In the genomic region with DNA sequence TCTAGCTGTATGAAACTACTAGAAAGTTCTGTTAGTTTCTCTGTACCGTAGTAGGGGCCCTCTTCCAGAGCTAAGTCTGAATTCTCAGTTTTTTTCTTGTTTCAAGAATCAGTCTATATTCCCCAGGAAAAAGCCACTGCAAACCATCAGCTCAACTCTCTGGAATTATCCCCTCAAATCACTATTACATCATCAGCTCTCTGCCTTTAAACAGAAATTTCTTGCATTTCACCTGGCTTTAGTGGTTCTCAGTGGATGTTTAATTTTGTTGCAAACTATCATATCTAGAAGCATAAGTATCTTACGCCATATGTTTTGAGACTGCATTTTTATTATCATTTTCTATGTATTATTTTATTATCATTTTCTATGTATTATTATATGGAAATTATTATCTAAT, we compare ENCODE assay signal across 19 cellular contexts. TPM values are rescaled to one million over a fixed set of nuclear protein-coding genes. Genes with fewer than 3 reads are reported as not detected.
DNase-seq lines count a peak whose midpoint lies in the region; ATAC-seq and TF ChIP-seq lines count a peak whose summit lies in the region.
"Had no signal": no experiment of that assay in that cellular context is flagged by ENCODE, and none has a peak within 500 bp of the region (broad histone marks: within the 10 kb centered on the region; RNA-seq: fewer than 3 reads in every experiment).

No MANE protein-coding gene starts in this region.

- no peak overlapping the region for H2AK5ac ChIP-seq in IMR-90 (ENCODE audit: low read depth, low read length)

- no peak overlapping the region for H4K5ac ChIP-seq in IMR-90 (ENCODE audit: low read depth, low read length)

- no peak overlapping the region for H3K4ac ChIP-seq in IMR-90 (ENCODE audit: low read depth, low read length)

- H3K27ac Mint-ChIP-seq in CD4-positive, alpha-beta memory T cell = peak overlapping the region in 4 of 7 donors; percentile 81 to 91 (median 85)
- H3K27ac Mint-ChIP-seq in WTC11 = 0 out of 2 replicates have a peak overlapping the region, but pooled peaks have one; percentile 4
- peak overlapping the region; percentile 36 for H3K27ac Mint-ChIP-seq in nephron progenitor cell
- H3K27ac Mint-ChIP-seq: B cell, HFFc6 had no signal

- no peak overlapping the region for H3K56ac ChIP-seq in IMR-90 (ENCODE audit: extremely low read depth, insufficient read depth, low read length)

- no peak for ATAC-seq in IMR-90 (ENCODE audit: low read depth)
- ATAC-seq in WTC11 = no peak
- no peak for ATAC-seq in HG03025 (IDR thresholded peaks at IDR 0.05; ENCODE audit: low FRiP score, unreplicated experiment)
- ATAC-seq: HCT116 had no signal

- dilution Hi-C loops in IMR-90 (cut with HindIII; ENCODE audit: low sequenced_read_pairs, unreplicated experiment) = no loop called here

- H2BK20ac ChIP-seq in IMR-90 (ENCODE audit: low read depth, low read length) = no peak overlapping the region

- H3K4me3 ChIP-seq in CD4-positive, alpha-beta memory T cell (ENCODE audit: low read length in 2 of 2) = no peak overlapping the region
- H3K4me3 ChIP-seq in IMR-90 (ENCODE audit: insufficient read depth, low read depth, low read length) (no peak overlapping the region), WERI-Rb-1 (ENCODE audit: low read depth, low read length) (no peak overlapping the region)
- H3K4me3 ChIP-seq: BLaER1 treated with 17β-estradiol and CSF1 and Interleukin-3, amounts not matched to agents 10 nM and 100 nM had no signal

- CTCF ChIA-PET in CD4-positive, alpha-beta memory T cell (lab: Charles Lee; ENCODE audit: partially characterized antibody) = no interaction called here
- CTCF ChIA-PET in IMR-90 (lab: Yijun Ruan, JAX) = interaction anchor here (2.3 kb wide), 1 partner anchor 8 kb away, joined by 11 read pairs; no protein-coding TSS in a partner anchor
- CTCF ChIA-PET in WTC11 (lab: Charles Lee) = no interaction called here

- no peak overlapping the region for H2BK120ac ChIP-seq in IMR-90 (ENCODE audit: low read depth, low read length)

- no peak for DNase-seq in CD4-positive, alpha-beta memory T cell
- no peak for DNase-seq in IMR-90
- no peak for DNase-seq in WTC11 (ENCODE audit: low spot score)
- no peak for DNase-seq in nephron progenitor cell
- no peak for DNase-seq in hepatic stellate cell (ENCODE audit: low spot score)
- DNase-seq in WERI-Rb-1 = no peak
- DNase-seq: 8988T; CD8-positive, alpha-beta memory T cell; COR-L47; DMS153; DMS79 treated with DMSO at 0.1 percent for 48 hours; GF-D8; GOT3; H7; HFFc6 had no signal

- no peaks in the 10 kb centered on the region for H4K20me1 ChIP-seq in IMR-90 (ENCODE audit: insufficient read depth, low read length)
- H4K20me1 ChIP-seq: BLaER1 treated with 17β-estradiol and CSF1 and Interleukin-3, amounts not matched to agents 10 nM and 100 nM had no signal

- H3K18ac ChIP-seq in IMR-90 (ENCODE audit: low read depth, low read length) = no peak overlapping the region

- no peaks in the 10 kb centered on the region for H3K9me3 ChIP-seq in CD4-positive, alpha-beta memory T cell (ENCODE audit: control insufficient read depth in 1 of 2, low read length in 2 of 2)
- H3K9me3 ChIP-seq in IMR-90 (ENCODE audit: control insufficient read depth, insufficient read depth, low read length) = peaks cover 7% of the 10 kb centered on the region; the same call in 1 of the 2 replicates
- H3K9me3 ChIP-seq in WERI-Rb-1 (ENCODE audit: severe bottlenecking) = peaks cover 12% of the 10 kb centered on the region

- TF ChIP-seq RAD21 in IMR-90 (IDR thresholded peaks at IDR 0.05; ENCODE audit: low read length) = no peak

- peak overlapping the region in 2 of 8 donors; percentile 22 to 23 for H3K4me3 Mint-ChIP-seq in CD4-positive, alpha-beta memory T cell
- H3K4me3 Mint-ChIP-seq in WTC11 = no peak overlapping the region
- no peak overlapping the region for H3K4me3 Mint-ChIP-seq in nephron progenitor cell
- H3K4me3 Mint-ChIP-seq: B cell, HFFc6 had no signal

- intact Hi-C loops in CD4-positive, alpha-beta memory T cell (cut with micrococcal nuclease) = no loop called here
- intact Hi-C loops in IMR-90 (cut with micrococcal nuclease) = no loop called here

- H2BK5ac ChIP-seq in IMR-90 (ENCODE audit: low read depth, low read length, poor library complexity, severe bottlenecking) = no peak overlapping the region

- POLR2A ChIA-PET in CD4-positive, alpha-beta memory T cell (lab: Charles Lee; ENCODE audit: partially characterized antibody) = interaction anchor here (2.7 kb wide), 1 partner anchor 55 kb away, joined by 13 read pairs; a partner anchor contains a TSS
- POLR2A ChIA-PET in IMR-90 (lab: Charles Lee; ENCODE audit: unreplicated experiment) = no interaction called here
- POLR2A ChIA-PET in WTC11 (lab: Charles Lee) = no interaction called here

- no peak for TF ChIP-seq POLR2A in IMR-90 (IDR thresholded peaks at IDR 0.05; ENCODE audit: low read depth, low read length)

- no peak overlapping the region for H4K8ac ChIP-seq in IMR-90 (ENCODE audit: low read depth in 2 of 2, low read length in 2 of 2)

- in situ Hi-C loops in IMR-90 (cut with MboI; ENCODE audit: low sequenced_read_pairs) = loop anchor here (25.0 kb wide), 1 partner anchor 244 kb away; no protein-coding TSS in a partner anchor

- no peaks in the 10 kb centered on the region for H3K36me3 ChIP-seq in CD4-positive, alpha-beta memory T cell (ENCODE audit: insufficient read depth, low read length)
- H3K36me3 ChIP-seq in IMR-90 (ENCODE audit: control insufficient read depth, insufficient read depth, low read length) (no peaks in the 10 kb centered on the region), WERI-Rb-1 (no peaks in the 10 kb centered on the region)

- no peak overlapping the region for H3K4me2 ChIP-seq in IMR-90 (ENCODE audit: low read depth, low read length)
- H3K4me2 ChIP-seq: BLaER1 treated with 17β-estradiol and CSF1 and Interleukin-3, amounts not matched to agents 10 nM and 100 nM had no signal

- no TSS peak for BruUV-seq in IMR-90 (replicated peaks; lab: Mats Ljungman, UMichigan)

- no peak overlapping the region for H3K23ac ChIP-seq in IMR-90 (ENCODE audit: low read depth, low read length)

- H2AFZ ChIP-seq in IMR-90 (replicated peaks; ENCODE audit: low read length, poor library complexity) = no peak overlapping the region

- H2AK9ac ChIP-seq in IMR-90 (replicated peaks; ENCODE audit: low read depth, low read length, poor library complexity) = no peak overlapping the region

- no peaks in the 10 kb centered on the region for H3K27me3 ChIP-seq in CD4-positive, alpha-beta memory T cell (ENCODE audit: insufficient read depth, low read length)
- H3K27me3 ChIP-seq in IMR-90 (ENCODE audit: control insufficient read depth, insufficient read depth, low read length) = no peaks in the 10 kb centered on the region; the same call in 1 of the 2 replicates
- H3K27me3 ChIP-seq in WERI-Rb-1 (ENCODE audit: insufficient read depth, low read depth, severe bottlenecking) = no peaks in the 10 kb centered on the region
- H3K27me3 ChIP-seq: BLaER1 treated with 17β-estradiol and CSF1 and Interleukin-3, amounts not matched to agents 10 nM and 100 nM had no signal

- H3K14ac ChIP-seq in IMR-90 (replicated peaks; ENCODE audit: low read depth, low read length) = no peak overlapping the region

- H3K27ac ChIP-seq in CD4-positive, alpha-beta memory T cell (ENCODE audit: low read depth, low read length) = no peak overlapping the region
- H3K27ac ChIP-seq in IMR-90 (ENCODE audit: insufficient read depth, low read length) = no peak overlapping the region
- no peak overlapping the region for H3K27ac ChIP-seq in WERI-Rb-1
- H3K27ac ChIP-seq: BLaER1 treated with 17β-estradiol and CSF1 and Interleukin-3, amounts not matched to agents 10 nM and 100 nM had no signal

- peaks cover 5 to 12% (median 7%) of the 10 kb centered on the region in 4 donors for H3K4me1 Mint-ChIP-seq in CD4-positive, alpha-beta memory T cell
- H3K4me1 Mint-ChIP-seq in WTC11 (peaks cover 2% of the 10 kb centered on the region), nephron progenitor cell (peaks cover 3% of the 10 kb centered on the region)
- H3K4me1 Mint-ChIP-seq: B cell had no signal

- no peak overlapping the region for H4K91ac ChIP-seq in IMR-90 (ENCODE audit: insufficient read depth, low read depth, low read length)

- TF ChIP-seq CTCF in IMR-90 (conservative IDR thresholded peaks at IDR 0.05; ENCODE audit: low read depth, low read length) (no peak), WTC11 (IDR thresholded peaks at IDR 0.05) (no peak), nephron progenitor cell (IDR thresholded peaks at IDR 0.05) (no peak), WERI-Rb-1 (IDR thresholded peaks at IDR 0.05; ENCODE audit: low read depth, low read length) (no peak)

- peaks cover 8% of the 10 kb centered on the region for H3K4me1 ChIP-seq in CD4-positive, alpha-beta memory T cell (ENCODE audit: insufficient read depth, low read length)
- H3K4me1 ChIP-seq in IMR-90 (ENCODE audit: control insufficient read depth, insufficient read depth, low read length) = no peaks in the 10 kb centered on the region
- H3K4me1 ChIP-seq: BLaER1 treated with 17β-estradiol and CSF1 and Interleukin-3, amounts not matched to agents 10 nM and 100 nM had no signal

- peaks cover 0 to 2% of the 10 kb centered on the region in 2 donors for H3K36me3 Mint-ChIP-seq in CD4-positive, alpha-beta memory T cell
- H3K36me3 Mint-ChIP-seq in WTC11 (peaks cover 32% of the 10 kb centered on the region), nephron progenitor cell (ENCODE audit: low read depth) (peaks cover 33% of the 10 kb centered on the region)

- H3K27me3 Mint-ChIP-seq in CD4-positive, alpha-beta memory T cell = peaks cover 3 to 12% of the 10 kb centered on the region in 2 donors
- peaks cover 13% of the 10 kb centered on the region for H3K27me3 Mint-ChIP-seq in WTC11 (ENCODE audit: low read depth)
- H3K27me3 Mint-ChIP-seq in nephron progenitor cell (ENCODE audit: low read depth, poor library complexity) = peaks cover 2% of the 10 kb centered on the region

- H2BK15ac ChIP-seq in IMR-90 (ENCODE audit: low read depth, low read length) = no peak overlapping the region

- no peaks in the 10 kb centered on the region for H3K79me1 ChIP-seq in IMR-90 (ENCODE audit: low read depth in 1 of 2, low read length in 2 of 2)

- no CpG with 5 or more reads among the region's 2 CpGs for WGBS in IMR-90 (ENCODE audit: extremely low coverage in 2 of 2, insufficient read length in 1 of 2), 2 experiments

- H3K9me3 Mint-ChIP-seq in CD4-positive, alpha-beta memory T cell = peaks cover 0 to 35% (median 23%) of the 10 kb centered on the region in 8 donors
- H3K9me3 Mint-ChIP-seq in WTC11 (peaks cover 41% of the 10 kb centered on the region), nephron progenitor cell (peaks cover 51% of the 10 kb centered on the region)

- no peaks in the 10 kb centered on the region for H3K9me1 ChIP-seq in IMR-90 (ENCODE audit: insufficient read depth, low read length)

- no peak overlapping the region for H3K9ac ChIP-seq in IMR-90 (ENCODE audit: low read depth, low read length)
- H3K9ac ChIP-seq: BLaER1 treated with 17β-estradiol and CSF1 and Interleukin-3, amounts not matched to agents 10 nM and 100 nM had no signal

RNA-seq across cellular contexts. Expression of a gene that starts 55.2 kb away (rescaled TPM):
- 100 to 1,000 TPM; 106 to 108 TPM for total RNA-seq in CD4-positive, alpha-beta memory T cell
- 100 to 1,000 TPM; 209 to 258 TPM for polyA plus RNA-seq in CD4-positive, alpha-beta memory T cell
- 70.6 and 191 TPM in 2 replicates for total RNA-seq in IMR-90 (2012; rRNA removed)
- polyA plus RNA-seq in IMR-90 (2012; rRNA removed) = 53.9 and 73.6 TPM in 2 replicates
- 132 and 188 TPM in 2 replicates for polyA plus RNA-seq in IMR-90 (2012; cell fraction: cytosol; rRNA removed)
- 79.4 and 83.1 TPM in 2 replicates for polyA plus RNA-seq in IMR-90 (2012; cell fraction: nucleus; rRNA removed; ENCODE audit: low replicate concordance)
- total RNA-seq in WTC11 (2021) = 178 to 186 TPM (median 178 TPM) in 3 replicates

Comparison
In these comparisons a context has a peak if more than half of its experiments do, and no peak if none do; other contexts are left out.
1. H3K27ac Mint-ChIP-seq: peak in every context shown above with its lines; median percentile 85 in CD4-positive, alpha-beta memory T cell; 36 in nephron progenitor cell; 4 in WTC11.